ENCODE assay signal across 8 cellular contexts in the genomic region with DNA sequence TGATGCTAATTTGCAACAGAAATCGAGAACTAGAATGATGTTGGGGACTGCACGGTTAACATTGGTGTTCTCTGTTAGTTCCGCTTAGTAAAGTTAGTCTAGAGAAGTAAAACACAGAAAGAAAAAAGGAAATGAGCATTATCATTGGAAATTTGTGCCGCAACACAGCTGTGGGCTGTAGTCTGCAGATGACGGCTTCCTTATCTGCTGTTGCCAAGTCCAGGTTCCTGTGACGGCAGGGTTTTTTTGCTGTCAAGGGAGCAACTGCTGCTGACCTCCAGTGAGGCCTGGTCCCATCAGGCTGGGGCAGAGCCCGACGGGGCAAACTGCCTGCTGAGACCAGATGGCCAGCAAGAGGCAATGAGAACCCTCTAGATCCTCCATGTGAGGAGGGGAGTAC. TPM values are rescaled to one million over a fixed set of nuclear protein-coding genes. Genes with fewer than 3 reads are reported as not detected.
DNase-seq lines count a peak whose midpoint lies in the region; ATAC-seq and TF ChIP-seq lines count a peak whose summit lies in the region.

No MANE protein-coding gene starts in this region.

- H3K27ac ChIP-seq in Panc1 (ENCODE audit: low read length) (no peak overlapping the region), A673 (ENCODE audit: low read depth, low read length, poor library complexity, severe bottlenecking) (no peak overlapping the region)

- intact Hi-C loops in Panc1 (cut with micrococcal nuclease; ENCODE audit: unreplicated experiment) (no loop called here), A673 (cut with micrococcal nuclease; ENCODE audit: unreplicated experiment) (no loop called here)
- intact Hi-C loops in activated CD4-positive, alpha-beta T cell treated with anti-CD3 and anti-CD28 coated beads for 36 hours (cut with DNase I, micrococcal nuclease), result no loop called here

- H3K4me1 Mint-ChIP-seq in progenitor cell of endocrine pancreas (ENCODE audit: low read depth), result peaks cover 2% of the 10 kb centered on the region
- H3K4me1 Mint-ChIP-seq in activated CD4-positive, alpha-beta T cell treated with anti-CD3 and anti-CD28 coated beads for 36 hours, result peaks cover 50% of the 10 kb centered on the region

- H3K4me1 ChIP-seq in Panc1 (ENCODE audit: control insufficient read depth, insufficient read depth, low read length) (no peaks in the 10 kb centered on the region), A673 (ENCODE audit: insufficient read depth, low read length, poor library complexity, severe bottlenecking) (no peaks in the 10 kb centered on the region)

- BruUV-seq in Panc1 (replicated peaks; lab: Mats Ljungman, UMichigan) (no TSS peak), A673 (replicated peaks; lab: Mats Ljungman, UMichigan) (no TSS peak)

- H3K9me3 ChIP-seq in Panc1 (ENCODE audit: control insufficient read depth, insufficient read depth, low read depth, low read length), result no peaks in the 10 kb centered on the region
- no peaks in the 10 kb centered on the region for H3K9me3 ChIP-seq in A673 (ENCODE audit: low read depth, low read length, poor library complexity, severe bottlenecking)

- peak; percentile 18 for TF ChIP-seq POLR2A in GM19193 (IDR thresholded peaks at IDR 0.05; ENCODE audit: extremely low read depth, insufficient read depth, insufficient read length)

- DNase-seq in Panc1 (ENCODE audit: low read depth, low spot score) (no peak), progenitor cell of endocrine pancreas (ENCODE audit: low spot score, unreplicated experiment) (no peak), AG08396 (ENCODE audit: low spot score) (no peak), A673 (ENCODE audit: low spot score) (no peak)
- no peak for DNase-seq in activated CD4-positive, alpha-beta T cell treated with anti-CD3 and anti-CD28 coated beads for 36 hours
- DNase-seq in activated CD8-positive, alpha-beta memory T cell treated with anti-CD3 and anti-CD28 coated beads, Interleukin-2, amount 50 U/mL, for 4 hours, result no peak

- no peak overlapping the region for H3K4me3 ChIP-seq in Panc1 (ENCODE audit: low read depth in 2 of 2, low read length in 2 of 2)
- H3K4me3 ChIP-seq in A673 (ENCODE audit: low read depth, low read length, poor library complexity, severe bottlenecking), result no peak overlapping the region

- H3K36me3 Mint-ChIP-seq in progenitor cell of endocrine pancreas (ENCODE audit: insufficient read depth), result peaks cover 51% of the 10 kb centered on the region
- H3K36me3 Mint-ChIP-seq in activated CD4-positive, alpha-beta T cell treated with anti-CD3 and anti-CD28 coated beads for 36 hours (ENCODE audit: low read depth), result peaks cover 50% of the 10 kb centered on the region

- TF ChIP-seq CTCF in Panc1 (IDR thresholded peaks at IDR 0.05) (no peak), progenitor cell of endocrine pancreas (IDR thresholded peaks at IDR 0.05; ENCODE audit: unreplicated experiment) (no peak), A673 (conservative IDR thresholded peaks at IDR 0.05; ENCODE audit: low read depth, low read length) (no peak)

- no peaks in the 10 kb centered on the region for H3K27me3 Mint-ChIP-seq in progenitor cell of endocrine pancreas
- no peaks in the 10 kb centered on the region for H3K27me3 Mint-ChIP-seq in activated CD4-positive, alpha-beta T cell treated with anti-CD3 and anti-CD28 coated beads for 36 hours

- H3K4me3 Mint-ChIP-seq in progenitor cell of endocrine pancreas (ENCODE audit: low read depth), result no peak overlapping the region
- H3K4me3 Mint-ChIP-seq in activated CD4-positive, alpha-beta T cell treated with anti-CD3 and anti-CD28 coated beads for 36 hours, result no peak overlapping the region

- no peaks in the 10 kb centered on the region for H3K9me3 Mint-ChIP-seq in progenitor cell of endocrine pancreas (ENCODE audit: low read depth)
- no peaks in the 10 kb centered on the region for H3K9me3 Mint-ChIP-seq in activated CD4-positive, alpha-beta T cell treated with anti-CD3 and anti-CD28 coated beads for 36 hours (ENCODE audit: low read depth)

- H3K27ac Mint-ChIP-seq in progenitor cell of endocrine pancreas, result peak overlapping the region; percentile 13
- H3K27ac Mint-ChIP-seq in activated CD4-positive, alpha-beta T cell treated with anti-CD3 and anti-CD28 coated beads for 36 hours, result no peak overlapping the region

- POLR2A ChIA-PET in Panc1 (lab: Charles Lee) (no interaction called here), A673 (lab: Charles Lee; ENCODE audit: low non-redundant PET) (no interaction called here)
- POLR2A ChIA-PET in activated CD4-positive, alpha-beta T cell treated with anti-CD3 and anti-CD28 coated beads for 36 hours (lab: Charles Lee), result no interaction called here

- ATAC-seq in HG02884 (IDR thresholded peaks at IDR 0.05; ENCODE audit: unreplicated experiment) (peak; percentile 88), Panc1 (0 out of 2 replicates have a peak, but pooled peaks have one; percentile 26)
- no peak for ATAC-seq in activated CD4-positive, alpha-beta T cell treated with anti-CD3 and anti-CD28 coated beads for 36 hours

- in situ Hi-C loops in Panc1 (cut with HindIII; ENCODE audit: low pct_unique_long_range_greater_than_20kb, low sequenced_read_pairs), result no loop called here

- CTCF ChIA-PET in Panc1 (lab: Charles Lee) (no interaction called here), A673 (lab: Charles Lee) (no interaction called here)
- CTCF ChIA-PET in activated CD4-positive, alpha-beta T cell treated with anti-CD3 and anti-CD28 coated beads for 36 hours (lab: Charles Lee), result no interaction called here

- H3K27me3 ChIP-seq in Panc1 (ENCODE audit: control insufficient read depth, insufficient read depth, low read length) (no peaks in the 10 kb centered on the region), A673 (replicated peaks; ENCODE audit: insufficient read depth, low read depth, low read length, poor library complexity) (no peaks in the 10 kb centered on the region)

- H3K36me3 ChIP-seq in Panc1 (ENCODE audit: control insufficient read depth, insufficient read depth, low read length) (no peaks in the 10 kb centered on the region; the same call in 1 of the 2 replicates), A673 (ENCODE audit: insufficient read depth, low read length, poor library complexity, severe bottlenecking) (peaks cover 4% of the 10 kb centered on the region)

RNA-seq across cellular contexts. Expression of a gene that starts 38.9 kb away (rescaled TPM):
- total RNA-seq in Panc1 (2021; ENCODE audit: unreplicated experiment), result 0.23 TPM
- not detected for polyA plus RNA-seq in Panc1 (2012; ENCODE audit: insufficient read length)
- total RNA-seq in progenitor cell of endocrine pancreas, result 0.48 and 0.71 TPM in 2 replicates
- total RNA-seq in activated CD4-positive, alpha-beta T cell treated with anti-CD3 and anti-CD28 coated beads for 36 hours, result 1 to 10 TPM; 3.0 to 3.7 TPM
- 0.37 and 0.43 TPM in 2 replicates for total RNA-seq in A673 (2021)

RNA-seq across cellular contexts. Expression of a gene that starts 52.8 kb away (rescaled TPM):
- total RNA-seq in Panc1 (2021; ENCODE audit: unreplicated experiment) (172 TPM), progenitor cell of endocrine pancreas (280 and 288 TPM in 2 replicates), A673 (2021) (108 and 110 TPM in 2 replicates)
- polyA plus RNA-seq in Panc1 (2012; ENCODE audit: insufficient read length), result 186 TPM
- 100 to 1,000 TPM; 100 to 124 TPM for total RNA-seq in activated CD4-positive, alpha-beta T cell treated with anti-CD3 and anti-CD28 coated beads for 36 hours
